1 cellular context compared by ENCODE assay signal in the genomic region with DNA sequence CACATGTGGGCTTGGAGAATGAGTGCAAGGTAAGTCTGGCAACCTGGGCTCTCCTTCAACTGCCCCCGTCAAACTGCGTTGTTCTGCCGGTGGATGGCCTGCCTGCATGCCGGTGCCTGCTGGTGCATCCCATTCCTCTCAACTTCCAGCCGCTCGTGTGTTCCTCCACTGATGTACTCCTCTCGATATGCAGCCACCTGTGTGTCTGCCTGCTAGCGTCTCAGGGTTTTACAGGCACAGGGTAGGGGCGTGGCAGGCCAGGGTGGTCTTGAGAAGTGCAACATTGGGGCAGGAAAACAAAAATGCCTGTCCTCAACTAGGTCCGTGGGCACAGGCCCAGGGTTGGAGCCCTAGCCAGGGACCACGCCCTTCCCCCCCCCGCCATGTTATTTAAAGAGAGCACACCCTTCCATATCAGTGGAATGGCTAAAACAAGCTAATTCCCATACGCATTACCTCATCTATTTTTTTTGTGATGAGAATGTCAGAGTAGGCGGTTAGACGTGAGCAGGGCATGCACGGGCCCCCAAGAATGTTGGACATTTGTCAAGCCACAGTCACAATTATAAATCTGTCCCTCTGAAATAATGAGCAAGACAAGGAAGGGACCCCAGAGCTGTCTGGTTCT.
TF ChIP-seq lines count a peak whose summit lies in the region.

No MANE protein-coding gene starts in this region.

TF ChIP-seq in IMR-90, 13 proteins besides CTCF, POLR2A, EP300 and RAD21:
- TF ChIP-seq RFX5 (IDR thresholded peaks at IDR 0.05; ENCODE audit: low read depth, low read length) = no peak
- no peak for TF ChIP-seq RCOR1 (IDR thresholded peaks at IDR 0.05; ENCODE audit: insufficient replicate concordance, low read length)
- TF ChIP-seq, protein P1, sequence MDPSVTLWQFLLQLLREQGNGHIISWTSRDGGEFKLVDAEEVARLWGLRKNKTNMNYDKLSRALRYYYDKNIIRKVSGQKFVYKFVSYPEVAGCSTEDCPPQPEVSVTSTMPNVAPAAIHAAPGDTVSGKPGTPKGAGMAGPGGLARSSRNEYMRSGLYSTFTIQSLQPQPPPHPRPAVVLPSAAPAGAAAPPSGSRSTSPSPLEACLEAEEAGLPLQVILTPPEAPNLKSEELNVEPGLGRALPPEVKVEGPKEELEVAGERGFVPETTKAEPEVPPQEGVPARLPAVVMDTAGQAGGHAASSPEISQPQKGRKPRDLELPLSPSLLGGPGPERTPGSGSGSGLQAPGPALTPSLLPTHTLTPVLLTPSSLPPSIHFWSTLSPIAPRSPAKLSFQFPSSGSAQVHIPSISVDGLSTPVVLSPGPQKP (IDR thresholded peaks at IDR 0.05; ENCODE audit: borderline replicate concordance, low read depth, low read length) = no peak
- TF ChIP-seq CEBPB (IDR thresholded peaks at IDR 0.05; ENCODE audit: low read depth, low read length) = no peak
- TF ChIP-seq NFE2L2 (IDR thresholded peaks at IDR 0.05; ENCODE audit: low read depth, low read length) = no peak
- TF ChIP-seq SMC3 (IDR thresholded peaks at IDR 0.05; ENCODE audit: low read depth, low read length) = no peak
- no peak for TF ChIP-seq FOS (IDR thresholded peaks at IDR 0.05; ENCODE audit: low read depth, low read length)
- TF ChIP-seq CHD1 (IDR thresholded peaks at IDR 0.05; ENCODE audit: low read depth, low read length) = no peak
- no peak for TF ChIP-seq BHLHE40 (IDR thresholded peaks at IDR 0.05; ENCODE audit: low read depth, low read length)
- no peak for TF ChIP-seq MAFK (IDR thresholded peaks at IDR 0.05; ENCODE audit: low read depth, low read length)
- TF ChIP-seq MAZ (IDR thresholded peaks at IDR 0.05; ENCODE audit: borderline replicate concordance, low read depth, low read length) = no peak
- TF ChIP-seq MXI1 (IDR thresholded peaks at IDR 0.05; ENCODE audit: borderline replicate concordance, low read depth, low read length) = no peak
- TF ChIP-seq, protein P2, sequence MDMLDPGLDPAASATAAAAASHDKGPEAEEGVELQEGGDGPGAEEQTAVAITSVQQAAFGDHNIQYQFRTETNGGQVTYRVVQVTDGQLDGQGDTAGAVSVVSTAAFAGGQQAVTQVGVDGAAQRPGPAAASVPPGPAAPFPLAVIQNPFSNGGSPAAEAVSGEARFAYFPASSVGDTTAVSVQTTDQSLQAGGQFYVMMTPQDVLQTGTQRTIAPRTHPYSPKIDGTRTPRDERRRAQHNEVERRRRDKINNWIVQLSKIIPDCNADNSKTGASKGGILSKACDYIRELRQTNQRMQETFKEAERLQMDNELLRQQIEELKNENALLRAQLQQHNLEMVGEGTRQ (IDR thresholded peaks at IDR 0.05; ENCODE audit: low read depth, low read length) = no peak
